Comparison of ENCODE assay signal across 8 cellular contexts in genomic region chr12:107884769-107885694, GRCh38.
A peak's percentile ranks its signal among the peaks of the same experiment; 100 is the strongest.
DNase-seq lines count a peak whose midpoint lies in the region; ATAC-seq lines count a peak whose summit lies in the region.

No MANE protein-coding gene starts in this region.

- no peaks in the 10 kb centered on the region for H3K4me1 Mint-ChIP-seq in activated T-helper 1 cell treated with anti-CD3 and anti-CD28 coated beads, Interleukin-12 subunit alpha, Interleukin-12 subunit beta, Interleukin-2, Interleukin-4 antibody, amounts not matched to agents 30 ng/mL and 10 ng/mL and 1 ng/mL, durations not matched to agents 14 hours and 24 hours and 36 hours (ENCODE audit: low read depth)

- intact Hi-C loops in activated T-helper 1 cell treated with anti-CD3 and anti-CD28 coated beads, Interleukin-12 subunit alpha, Interleukin-12 subunit beta, Interleukin-2, Interleukin-4 antibody, amounts not matched to agents 30 ng/mL and 10 ng/mL and 1 ng/mL, durations not matched to agents 14 hours and 24 hours and 36 hours (cut with micrococcal nuclease): loop anchor here (1.0 to 10.0 kb wide), 3 partner anchors 124 to 760 kb away; partner anchors contain the start of gene PRDM4

- peak; percentile 52 for DNase-seq in EL
- DNase-seq in NCI-H748 (lab: John Stamatoyannopoulos, UW; ENCODE audit: unreplicated experiment): peak; percentile 62
- peak; percentile 10 for DNase-seq in activated T-helper 1 cell treated with anti-CD3 and anti-CD28 coated beads, Interleukin-12 subunit alpha, Interleukin-12 subunit beta, Interleukin-2, Interleukin-4 antibody, amounts not matched to agents 30 ng/mL and 10 ng/mL and 1 ng/mL, durations not matched to agents 14 hours and 24 hours and 36 hours (ENCODE audit: low spot score)
- peak; percentile 27 for DNase-seq in globus pallidus (ENCODE audit: low spot score)
- DNase-seq in retina: peak; percentile 75

- H3K27ac Mint-ChIP-seq in activated T-helper 1 cell treated with anti-CD3 and anti-CD28 coated beads, Interleukin-12 subunit alpha, Interleukin-12 subunit beta, Interleukin-2, Interleukin-4 antibody, amounts not matched to agents 30 ng/mL and 10 ng/mL and 1 ng/mL, durations not matched to agents 14 hours and 24 hours and 36 hours: no peak overlapping the region

- H3K4me3 Mint-ChIP-seq in activated T-helper 1 cell treated with anti-CD3 and anti-CD28 coated beads, Interleukin-12 subunit alpha, Interleukin-12 subunit beta, Interleukin-2, Interleukin-4 antibody, amounts not matched to agents 30 ng/mL and 10 ng/mL and 1 ng/mL, durations not matched to agents 14 hours and 24 hours and 36 hours: no peak overlapping the region

- ATAC-seq in HG03045 (IDR thresholded peaks at IDR 0.05; ENCODE audit: unreplicated experiment): peak; percentile 60
- ATAC-seq in HG03565 (IDR thresholded peaks at IDR 0.05; ENCODE audit: unreplicated experiment): no peak
- ATAC-seq in HG02840 (IDR thresholded peaks at IDR 0.05; ENCODE audit: low FRiP score, unreplicated experiment): no peak

- peaks cover 6% of the 10 kb centered on the region for H3K27me3 Mint-ChIP-seq in activated T-helper 1 cell treated with anti-CD3 and anti-CD28 coated beads, Interleukin-12 subunit alpha, Interleukin-12 subunit beta, Interleukin-2, Interleukin-4 antibody, amounts not matched to agents 30 ng/mL and 10 ng/mL and 1 ng/mL, durations not matched to agents 14 hours and 24 hours and 36 hours (ENCODE audit: insufficient read depth)

- no peaks in the 10 kb centered on the region for H3K9me3 Mint-ChIP-seq in activated T-helper 1 cell treated with anti-CD3 and anti-CD28 coated beads, Interleukin-12 subunit alpha, Interleukin-12 subunit beta, Interleukin-2, Interleukin-4 antibody, amounts not matched to agents 30 ng/mL and 10 ng/mL and 1 ng/mL, durations not matched to agents 14 hours and 24 hours and 36 hours

- no peaks in the 10 kb centered on the region for H3K36me3 Mint-ChIP-seq in activated T-helper 1 cell treated with anti-CD3 and anti-CD28 coated beads, Interleukin-12 subunit alpha, Interleukin-12 subunit beta, Interleukin-2, Interleukin-4 antibody, amounts not matched to agents 30 ng/mL and 10 ng/mL and 1 ng/mL, durations not matched to agents 14 hours and 24 hours and 36 hours (ENCODE audit: low read depth)

Comparison
In these comparisons a context has a peak if more than half of its experiments do, and no peak if none do; other contexts are left out.
1. DNase-seq: peak in every context shown above with its lines; median percentile 75 in retina; 62 in NCI-H748; 52 in EL; 27 in globus pallidus; 10 in activated T-helper 1 cell treated with anti-CD3 and anti-CD28 coated beads, Interleukin-12 subunit alpha, Interleukin-12 subunit beta, Interleukin-2, Interleukin-4 antibody, amounts not matched to agents 30 ng/mL and 10 ng/mL and 1 ng/mL, durations not matched to agents 14 hours and 24 hours and 36 hours.